ENCODE assay signal across 8 cellular contexts in the genomic region with DNA sequence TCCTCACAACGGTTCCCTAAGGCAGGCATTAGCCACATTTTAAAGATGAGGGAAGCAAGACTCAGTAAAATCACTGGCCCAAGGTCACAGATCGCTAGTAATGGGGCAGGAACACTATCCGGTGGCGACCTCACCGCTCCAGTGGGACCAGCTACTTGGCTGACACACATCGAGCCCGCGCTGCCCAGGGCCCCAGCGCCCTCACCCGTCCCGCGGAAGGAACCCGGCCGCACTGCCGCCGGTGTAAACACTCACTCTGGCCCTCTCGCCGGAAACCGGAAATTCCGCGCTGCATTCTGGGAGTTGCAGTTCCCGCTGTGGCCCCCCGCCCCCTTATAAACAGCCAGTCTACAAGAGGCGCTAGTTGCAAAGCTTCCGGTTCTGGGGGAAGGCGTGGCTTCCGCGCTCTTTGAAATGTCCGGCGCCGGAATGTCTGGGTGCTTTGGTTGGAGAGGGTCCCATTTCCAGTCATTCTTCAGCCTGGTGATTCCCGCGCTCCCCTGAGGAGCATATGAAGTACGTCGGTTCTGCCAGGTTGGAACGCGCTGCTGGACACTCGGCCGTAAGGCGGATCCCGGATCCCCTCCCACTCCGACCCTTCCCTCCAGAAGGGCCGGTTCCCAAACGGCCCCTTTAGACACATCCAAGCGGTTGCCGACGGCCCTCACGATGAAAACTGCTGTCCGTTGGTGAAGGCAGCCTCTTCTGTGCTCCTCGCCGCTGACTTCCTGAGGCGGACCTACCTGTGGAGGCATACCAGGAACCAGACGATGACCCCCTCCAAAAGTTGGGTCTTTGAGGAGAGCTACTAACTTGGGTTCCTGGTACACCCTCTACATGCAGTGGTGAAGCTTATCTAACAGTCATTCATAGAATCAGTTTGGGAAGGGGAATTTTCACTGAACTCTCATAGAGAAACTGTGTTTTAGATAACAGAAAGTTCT. TPM values are rescaled to one million over a fixed set of nuclear protein-coding genes. Genes with fewer than 3 reads are reported as not detected.
DNase-seq lines count a peak whose midpoint lies in the region; ATAC-seq and TF ChIP-seq lines count a peak whose summit lies in the region.

A gene with protein sequence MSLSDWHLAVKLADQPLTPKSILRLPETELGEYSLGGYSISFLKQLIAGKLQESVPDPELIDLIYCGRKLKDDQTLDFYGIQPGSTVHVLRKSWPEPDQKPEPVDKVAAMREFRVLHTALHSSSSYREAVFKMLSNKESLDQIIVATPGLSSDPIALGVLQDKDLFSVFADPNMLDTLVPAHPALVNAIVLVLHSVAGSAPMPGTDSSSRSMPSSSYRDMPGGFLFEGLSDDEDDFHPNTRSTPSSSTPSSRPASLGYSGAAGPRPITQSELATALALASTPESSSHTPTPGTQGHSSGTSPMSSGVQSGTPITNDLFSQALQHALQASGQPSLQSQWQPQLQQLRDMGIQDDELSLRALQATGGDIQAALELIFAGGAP (minus strand): TSS at position 258 of the 944 bp plus-strand sequence. CDS start 2,293 bp downstream, outside the sequence.

- peaks cover 9% of the 10 kb centered on the region for H3K9me3 Mint-ChIP-seq in activated naive CD4-positive, alpha-beta T cell treated with anti-CD3 and anti-CD28 coated beads, Interleukin-2, amount 10 ng/mL, durations not matched to agents 7 days and 5 days

- WGBS in gastroesophageal sphincter (ENCODE audit: low coverage in 1 of 2), 2 donors, result 0% methylated on average over 2 to 15 of the region's 53 CpGs

- H3K4me3 ChIP-seq in GM06990 (replicated peaks; ENCODE audit: low read depth, low read length) (peak within 1 kb of the TSS; percentile 97), HFF-Myc (replicated peaks; ENCODE audit: low read depth, low read length) (peak within 1 kb of the TSS; percentile 84), NB4 (ENCODE audit: low read depth, low read length) (peak within 1 kb of the TSS; percentile 92), SK-N-MC (peak within 1 kb of the TSS; percentile 92), gastroesophageal sphincter (peak within 1 kb of the TSS; percentile 75 to 79)

- peak within 1 kb of the TSS; percentile 88 for H3K27ac Mint-ChIP-seq in activated naive CD4-positive, alpha-beta T cell treated with anti-CD3 and anti-CD28 coated beads, Interleukin-2, amount 10 ng/mL, durations not matched to agents 7 days and 5 days

- DNase-seq in GM06990 (ENCODE audit: extremely low read depth, insufficient read length) (peak; percentile 92), HFF-Myc (ENCODE audit: extremely low read depth, low read depth) (peak; percentile 88), NB4 (ENCODE audit: low read depth) (peak; percentile 99), SK-N-MC (ENCODE audit: low read depth, low spot score) (peak; percentile 80), non-pigmented ciliary epithelial cell (ENCODE audit: low read depth) (peak; percentile 75), superior temporal gyrus (ENCODE audit: extremely low spot score) (peak; percentile 98)
- DNase-seq in activated naive CD4-positive, alpha-beta T cell treated with anti-CD3 and anti-CD28 coated beads, Interleukin-2, amount 10 ng/mL, durations not matched to agents 7 days and 5 days, result peak; percentile 99

- H3K9ac ChIP-seq in SK-N-MC (ENCODE audit: insufficient read length), result peak within 1 kb of the TSS; percentile 96

- peak within 1 kb of the TSS; percentile 88 for H3K27ac ChIP-seq in SK-N-MC
- peak within 1 kb of the TSS; percentile 79 to 92 (median 89) for H3K27ac ChIP-seq in gastroesophageal sphincter

- H3K4me1 ChIP-seq in gastroesophageal sphincter, result peaks cover 0 to 35% (median 4%) of the 10 kb centered on the region in 3 donors

- H3K9me3 ChIP-seq in SK-N-MC (ENCODE audit: low read depth, low read length), result no peaks in the 10 kb centered on the region; the same call in 1 of the 2 replicates
- H3K9me3 ChIP-seq in gastroesophageal sphincter, result no peaks in the 10 kb centered on the region

- no peak for TF ChIP-seq EP300 in gastroesophageal sphincter (IDR thresholded peaks at IDR 0.05)

- H3K27me3 Mint-ChIP-seq in activated naive CD4-positive, alpha-beta T cell treated with anti-CD3 and anti-CD28 coated beads, Interleukin-2, amount 10 ng/mL, durations not matched to agents 7 days and 5 days, result no peaks in the 10 kb centered on the region

- ATAC-seq in gastroesophageal sphincter, result peak; percentile 97

- peaks cover 36% of the 10 kb centered on the region for H3K36me3 Mint-ChIP-seq in activated naive CD4-positive, alpha-beta T cell treated with anti-CD3 and anti-CD28 coated beads, Interleukin-2, amount 10 ng/mL, durations not matched to agents 7 days and 5 days

- H3K27me3 ChIP-seq in GM06990 (replicated peaks; ENCODE audit: control insufficient read depth, insufficient read depth, low read length), result no peaks in the 10 kb centered on the region
- no peaks in the 10 kb centered on the region for H3K27me3 ChIP-seq in gastroesophageal sphincter

- H3K4me1 Mint-ChIP-seq in activated naive CD4-positive, alpha-beta T cell treated with anti-CD3 and anti-CD28 coated beads, Interleukin-2, amount 10 ng/mL, durations not matched to agents 7 days and 5 days, result peaks cover 54% of the 10 kb centered on the region

- peaks cover 4% of the 10 kb centered on the region for H3K36me3 ChIP-seq in GM06990 (ENCODE audit: control insufficient read depth, insufficient read depth, low read length)
- H3K36me3 ChIP-seq in SK-N-MC (ENCODE audit: insufficient read depth, low read length), result peaks cover 10% of the 10 kb centered on the region; the same call in 1 of the 2 replicates
- peaks cover 0 to 32% of the 10 kb centered on the region in 2 donors for H3K36me3 ChIP-seq in gastroesophageal sphincter

- CTCF ChIA-PET in activated naive CD4-positive, alpha-beta T cell treated with anti-CD3 and anti-CD28 coated beads, Interleukin-2, amount 10 ng/mL, durations not matched to agents 7 days and 5 days (lab: Charles Lee), result interaction anchor here (1.0 to 2.3 kb wide), 4 partner anchors 10 to 307 kb away, joined by 3 to 7 read pairs (median 4); no protein-coding TSS in a partner anchor

- H3K4me3 Mint-ChIP-seq in activated naive CD4-positive, alpha-beta T cell treated with anti-CD3 and anti-CD28 coated beads, Interleukin-2, amount 10 ng/mL, durations not matched to agents 7 days and 5 days, result peak within 1 kb of the TSS; percentile 90

- peak; percentile 93 for TF ChIP-seq POLR2A in NB4 (IDR thresholded peaks at IDR 0.05; ENCODE audit: extremely low read depth, insufficient read length)
- peak; percentile 83 for TF ChIP-seq POLR2A in gastroesophageal sphincter (IDR thresholded peaks at IDR 0.05)

- TF ChIP-seq CTCF in GM06990 (IDR thresholded peaks at IDR 0.05; ENCODE audit: insufficient read depth, low read length, poor library complexity, severe bottlenecking) (peak; percentile 37), HFF-Myc (IDR thresholded peaks at IDR 0.05; ENCODE audit: low read depth, low read length, missing control alignments) (no peak), NB4 (IDR thresholded peaks at IDR 0.05; ENCODE audit: low read depth, low read length) (peak; percentile 18), gastroesophageal sphincter (IDR thresholded peaks at IDR 0.05) (peak in 2 of 4 experiments; percentile 3 to 43)

RNA-seq across cellular contexts. Expression of the gene that starts here (rescaled TPM):
- 10 to 100 TPM; 47.9 to 60.0 (median 52.0) TPM for total RNA-seq in gastroesophageal sphincter

Comparison
In these comparisons a context has a peak if more than half of its experiments do, and no peak if none do; other contexts are left out.
1. Peak in every context shown above with its lines: DNase-seq, ATAC-seq, H3K4me3 ChIP-seq and H3K27ac ChIP-seq.